ENCODE assay signal across 13 cellular contexts in the genomic region with DNA sequence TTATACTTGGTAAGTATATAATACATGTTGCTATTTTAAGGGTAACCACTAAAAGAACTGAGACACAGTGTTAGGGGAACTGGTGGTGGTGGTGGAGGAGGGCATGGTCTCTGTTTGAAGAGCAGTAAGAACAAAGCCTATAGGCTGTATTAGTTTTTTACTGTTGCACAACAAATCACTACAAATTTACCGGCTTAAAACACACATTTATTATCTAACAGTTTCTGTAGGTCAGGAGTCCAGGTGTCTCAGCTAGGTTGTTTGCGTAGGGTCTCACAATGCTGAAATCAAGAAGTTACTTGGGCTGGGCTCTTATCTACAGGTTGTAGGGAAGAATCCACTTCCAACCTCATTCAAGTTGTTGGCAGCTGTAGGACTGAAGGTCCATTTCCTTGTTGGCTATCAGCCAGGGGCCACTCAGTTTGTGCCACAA. TPM values are rescaled to one million over a fixed set of nuclear protein-coding genes. Genes with fewer than 3 reads are reported as not detected.
DNase-seq lines count a peak whose midpoint lies in the region; ATAC-seq and TF ChIP-seq lines count a peak whose summit lies in the region.
"Had no signal": no experiment of that assay in that cellular context is flagged by ENCODE, and none has a peak within 500 bp of the region (broad histone marks: within the 10 kb centered on the region; RNA-seq: fewer than 3 reads in every experiment).

No MANE protein-coding gene starts in this region.

- H3K36me3 ChIP-seq in cardiac muscle cell = no peaks in the 10 kb centered on the region
- H3K36me3 ChIP-seq in left ventricle myocardium inferior = no peaks in the 10 kb centered on the region
- H3K36me3 ChIP-seq in body of pancreas (replicated peaks in 1 of 2; ENCODE audit: insufficient read depth in 1 of 2, low read depth in 2 of 2) = no peaks in the 10 kb centered on the region
- H3K36me3 ChIP-seq in upper lobe of right lung = no peaks in the 10 kb centered on the region
- H3K36me3 ChIP-seq in SJCRH30 = no peaks in the 10 kb centered on the region
- H3K36me3 ChIP-seq: gastrocnemius medialis, tibial artery had no signal

- in situ Hi-C loops in GM13977 (cut with MboI; ENCODE audit: low pct_unique_long_range_greater_than_20kb, low sequenced_read_pairs, unreplicated experiment) = no loop called here

- TF ChIP-seq POLR2A in body of pancreas (IDR thresholded peaks at IDR 0.05) = no peak

- H3K4me1 ChIP-seq in cardiac muscle cell (ENCODE audit: low read depth) (peaks cover 6% of the 10 kb centered on the region), left ventricle myocardium inferior (no peaks in the 10 kb centered on the region), body of pancreas (peaks cover 18% of the 10 kb centered on the region), upper lobe of right lung (no peaks in the 10 kb centered on the region), SJCRH30 (no peaks in the 10 kb centered on the region)
- H3K4me1 ChIP-seq: tibial artery had no signal

- ATAC-seq in HG03175 (IDR thresholded peaks at IDR 0.05; ENCODE audit: unreplicated experiment) (peak; percentile 60), body of pancreas (no peak), upper lobe of right lung (peak; percentile 19)
- ATAC-seq: gastrocnemius medialis had no signal

- TF ChIP-seq CTCF in cardiac muscle cell (IDR thresholded peaks at IDR 0.05; ENCODE audit: low read depth, low read length) = no peak
- no peak for TF ChIP-seq CTCF in left ventricle myocardium inferior (IDR thresholded peaks at IDR 0.05; ENCODE audit: borderline replicate concordance)
- no peak for TF ChIP-seq CTCF in body of pancreas (IDR thresholded peaks at IDR 0.05)
- no peak for TF ChIP-seq CTCF in upper lobe of right lung (IDR thresholded peaks at IDR 0.05)
- TF ChIP-seq CTCF in GM13977 (IDR thresholded peaks at IDR 0.05; ENCODE audit: extremely low read depth, insufficient read depth, missing control alignments) = no peak

- no peaks in the 10 kb centered on the region for H3K27me3 ChIP-seq in cardiac muscle cell
- no peaks in the 10 kb centered on the region for H3K27me3 ChIP-seq in left ventricle myocardium inferior (ENCODE audit: low read depth)
- no peaks in the 10 kb centered on the region for H3K27me3 ChIP-seq in body of pancreas
- no peaks in the 10 kb centered on the region for H3K27me3 ChIP-seq in upper lobe of right lung
- no peaks in the 10 kb centered on the region for H3K27me3 ChIP-seq in SJCRH30
- H3K27me3 ChIP-seq: gastrocnemius medialis, tibial artery had no signal

- no peak overlapping the region for H3K4me3 ChIP-seq in cardiac muscle cell
- H3K4me3 ChIP-seq in left ventricle myocardium inferior = no peak overlapping the region
- H3K4me3 ChIP-seq in body of pancreas = no peak overlapping the region
- no peak overlapping the region for H3K4me3 ChIP-seq in upper lobe of right lung
- no peak overlapping the region for H3K4me3 ChIP-seq in SJCRH30
- H3K4me3 ChIP-seq: gastrocnemius medialis, PC-9, tibial artery had no signal

- no peaks in the 10 kb centered on the region for H3K9me3 ChIP-seq in cardiac muscle cell (ENCODE audit: low read depth)
- H3K9me3 ChIP-seq in left ventricle myocardium inferior (replicated peaks) = no peaks in the 10 kb centered on the region
- no peaks in the 10 kb centered on the region for H3K9me3 ChIP-seq in body of pancreas
- H3K9me3 ChIP-seq in upper lobe of right lung = no peaks in the 10 kb centered on the region
- no peaks in the 10 kb centered on the region for H3K9me3 ChIP-seq in SJCRH30 (replicated peaks)
- H3K9me3 ChIP-seq: gastrocnemius medialis, tibial artery had no signal

- WGBS in body of pancreas, 2 donors = 17 to 55% methylated on average over 1 to 2 of the region's 2 CpGs

- DNase-seq in cardiac muscle cell (ENCODE audit: low read depth in 1 of 2, low spot score in 1 of 2) = no peak
- DNase-seq in left ventricle myocardium inferior = no peak
- DNase-seq in body of pancreas = peak; percentile 15 to 43 (median 25)
- DNase-seq in upper lobe of right lung = no peak
- no peak for DNase-seq in NCI-H1105 treated with DMSO at 0.1 percent for 48 hours (lab: John Stamatoyannopoulos, UW)
- no peak for DNase-seq in GM13977 (ENCODE audit: low spot score)
- DNase-seq in SJCRH30 = no peak
- DNase-seq: activated B cell treated with CpG ODN at 0.5 μM for 24 hours, gastrocnemius medialis, GOT3, tibial artery had no signal

- H3K27ac ChIP-seq in cardiac muscle cell (peak overlapping the region; percentile 9), left ventricle myocardium inferior (replicated peaks) (no peak overlapping the region), body of pancreas (no peak overlapping the region), upper lobe of right lung (no peak overlapping the region), SJCRH30 (no peak overlapping the region)
- H3K27ac ChIP-seq: gastrocnemius medialis, PC-9, tibial artery had no signal

- intact Hi-C loops in left ventricle myocardium inferior (cut with micrococcal nuclease) = no loop called here
- intact Hi-C loops in body of pancreas (cut with DNase I) = no loop called here
- intact Hi-C loops in upper lobe of right lung (cut with DNase I) = no loop called here

RNA-seq across cellular contexts. Expression of gene CASK, which starts 52.6 kb away (rescaled TPM):
- 33.1 and 40.0 TPM in 2 replicates for total RNA-seq in cardiac muscle cell
- 44.6 and 69.7 TPM in 2 replicates for polyA plus RNA-seq in cardiac muscle cell
- 13.4 TPM for total RNA-seq in left ventricle myocardium inferior
- 10 to 100 TPM; 22.3 to 27.4 TPM for total RNA-seq in body of pancreas
- total RNA-seq in upper lobe of right lung = 60.4 TPM
- 37.8 and 43.0 TPM in 2 replicates for total RNA-seq in SJCRH30 (2014; rRNA removed; shearing (Covaris generic))

Comparison
In these comparisons a context has a peak if more than half of its experiments do, and no peak if none do; other contexts are left out.
1. DNase-seq: peak in body of pancreas (4 of 4); none in cardiac muscle cell (0 of 2), left ventricle myocardium inferior (single experiment), upper lobe of right lung (single experiment), NCI-H1105 treated with DMSO at 0.1 percent for 48 hours (single experiment), GM13977 (single experiment) and SJCRH30 (0 of 2).